In the genomic region with DNA sequence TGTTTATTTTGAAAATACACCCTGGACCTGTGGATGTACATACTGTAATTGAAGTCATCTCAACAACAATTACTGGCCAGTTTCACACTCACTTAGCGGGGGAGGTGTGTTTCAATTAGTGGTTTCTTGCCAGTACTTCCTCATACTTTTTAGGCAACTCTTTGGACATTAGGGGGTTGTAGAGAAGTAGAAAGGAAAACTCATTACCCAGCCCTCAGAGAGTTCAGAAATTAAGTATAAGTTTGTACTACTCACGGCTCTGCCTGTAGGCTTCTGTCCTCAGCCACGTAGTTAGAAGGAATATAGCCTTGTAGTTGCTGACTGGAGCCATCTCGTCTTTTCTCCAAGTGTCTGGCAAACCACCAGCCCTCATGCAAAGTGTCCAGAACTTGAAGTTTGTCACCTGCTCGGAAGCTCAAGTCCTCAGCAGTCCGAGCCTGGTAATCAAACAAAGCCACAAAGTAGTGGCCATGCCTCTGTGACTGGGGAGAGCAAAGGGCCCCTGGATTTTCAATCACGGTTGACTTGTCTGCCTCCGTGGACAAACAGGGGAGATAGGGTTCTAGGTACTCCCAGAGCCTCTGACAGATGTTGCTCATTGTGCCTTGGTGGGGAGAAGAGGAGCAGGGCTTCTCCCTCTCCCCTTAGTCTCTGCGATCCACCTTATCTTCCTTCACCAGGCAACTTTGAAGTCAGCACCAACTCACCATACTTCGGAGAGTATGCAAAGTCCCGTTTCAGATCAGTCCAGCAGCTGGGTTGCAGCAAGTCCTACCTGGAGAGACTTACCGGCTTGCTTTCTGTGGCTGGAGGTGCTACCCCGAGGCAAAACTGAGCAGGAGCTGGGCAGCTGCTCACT, we compare ENCODE assay signal across 8 cellular contexts. TPM values are rescaled to one million over a fixed set of nuclear protein-coding genes. Genes with fewer than 3 reads are reported as not detected.
DNase-seq lines count a peak whose midpoint lies in the region; ATAC-seq, FAIRE-seq and TF ChIP-seq lines count a peak whose summit lies in the region.

No MANE protein-coding gene starts in this region.

- H3K4me3 ChIP-seq in H1 (ENCODE audit: extremely low read depth in 1 of 4, insufficient read depth in 2 of 4, low read depth in 3 of 4, low read length in 4 of 4) = no peak overlapping the region
- H3K4me3 ChIP-seq in rectal smooth muscle tissue (ENCODE audit: low read length) = peak overlapping the region; percentile 59
- no peak overlapping the region for H3K4me3 ChIP-seq in CD8-positive, alpha-beta T cell (ENCODE audit: low read depth, low read length)

- H2BK5ac ChIP-seq in H1 (ENCODE audit: low read depth, low read length) = no peak overlapping the region

- TF ChIP-seq CTCF in H1 (IDR thresholded peaks at IDR 0.05; ENCODE audit: control extremely low read depth in 1 of 3, insufficient read depth in 1 of 3, low read depth in 1 of 3, low read length in 3 of 3) = no peak
- TF ChIP-seq CTCF in CD8-positive, alpha-beta T cell (IDR thresholded peaks at IDR 0.05) = no peak

- 90% methylated on average over 13 of the region's 13 CpGs; no CpG with 5 or more reads in 1 of the 2 experiments for WGBS in H1 (ENCODE audit: extremely low coverage in 1 of 2, insufficient coverage in 1 of 2, insufficient read length in 1 of 2, insufficient replicate concordance in 2 of 2, low coverage in 1 of 2, low lambda C conversion rate in 2 of 2, missing lambda C conversion rate in 1 of 2), 2 experiments

- CTCF ChIA-PET in H1 (lab: Charles Lee; ENCODE audit: partially characterized antibody) = interaction anchor here (0.9 to 3.3 kb wide), 13 partner anchors 8 to 130 kb away, joined by 3 to 11 read pairs (median 4); a partner anchor contains a TSS
- CTCF ChIA-PET in CD8-positive, alpha-beta T cell (lab: Charles Lee) = no interaction called here

- no peaks in the 10 kb centered on the region for H3K9me3 ChIP-seq in H1 (ENCODE audit: insufficient read depth in 2 of 2, low read depth in 1 of 2, low read length in 1 of 2)
- no peaks in the 10 kb centered on the region for H3K9me3 ChIP-seq in CD8-positive, alpha-beta T cell (ENCODE audit: low read length)

- no peak overlapping the region for H3K4ac ChIP-seq in H1 (replicated peaks; ENCODE audit: insufficient read length, low read depth, low read length)

- no peak overlapping the region for H4K5ac ChIP-seq in H1 (ENCODE audit: insufficient read length, low read depth, low read length)

- no peak overlapping the region for H2BK120ac ChIP-seq in H1 (replicated peaks; ENCODE audit: low read depth, low read length)

- H3K9me3 Mint-ChIP-seq in CD8-positive, alpha-beta T cell = no peaks in the 10 kb centered on the region

- no peak for TF ChIP-seq RAD21 in H1 (IDR thresholded peaks at IDR 0.05 in 1 of 2, conservative IDR thresholded peaks at IDR 0.05 in 1 of 2; ENCODE audit: low read depth in 2 of 2, low read length in 2 of 2)

- no peak overlapping the region for H4K91ac ChIP-seq in H1 (replicated peaks; ENCODE audit: insufficient read length, low read length)

- no peak overlapping the region for H2BK20ac ChIP-seq in H1 (ENCODE audit: low read length)

- H3K4me1 Mint-ChIP-seq in CD8-positive, alpha-beta T cell (ENCODE audit: low read depth) = no peaks in the 10 kb centered on the region

- no peaks in the 10 kb centered on the region for H3K4me1 ChIP-seq in H1 (replicated peaks in 1 of 4; ENCODE audit: control insufficient read depth in 3 of 4, insufficient read depth in 4 of 4, low read length in 3 of 4)
- no peaks in the 10 kb centered on the region for H3K4me1 ChIP-seq in rectal smooth muscle tissue (ENCODE audit: control insufficient read depth, insufficient read depth, low read length)
- no peaks in the 10 kb centered on the region for H3K4me1 ChIP-seq in CD8-positive, alpha-beta T cell (ENCODE audit: insufficient read depth, low read length)

- no peaks in the 10 kb centered on the region; the same call in 1 of the 2 replicates for H3K23me2 ChIP-seq in H1 (ENCODE audit: low read depth, low read length)

- H3K18ac ChIP-seq in H1 (ENCODE audit: extremely low read depth, low read length) = no peak overlapping the region

- H4K20me1 ChIP-seq in H1 (replicated peaks in 1 of 2; ENCODE audit: control insufficient read depth in 1 of 2, insufficient read depth in 2 of 2, low read length in 2 of 2) = no peaks in the 10 kb centered on the region

- no peak overlapping the region for H2BK12ac ChIP-seq in H1 (ENCODE audit: low read depth, low read length)

- H3K14ac ChIP-seq in H1 (ENCODE audit: insufficient read length) = no peak overlapping the region

- DNase-seq in AML-193 (lab: John Stamatoyannopoulos, UW) = peak; percentile 56 to 71
- peak; percentile 51 to 55 for DNase-seq in Kasumi-1 (lab: John Stamatoyannopoulos, UW)
- DNase-seq in H1 (ENCODE audit: low read depth in 1 of 2, low spot score in 2 of 2) = no peak
- DNase-seq in NCI-H128 (lab: John Stamatoyannopoulos, UW; ENCODE audit: unreplicated experiment) = no peak
- DNase-seq in CD8-positive, alpha-beta T cell = no peak

- H3K36me3 ChIP-seq in H1 (ENCODE audit: control insufficient read depth in 2 of 4, insufficient read depth in 4 of 4, low read length in 3 of 4) (no peaks in the 10 kb centered on the region), rectal smooth muscle tissue (ENCODE audit: control insufficient read depth, insufficient read depth, low read length) (no peaks in the 10 kb centered on the region)
- H3K36me3 ChIP-seq in CD8-positive, alpha-beta T cell (ENCODE audit: insufficient read depth, low read length) = no peaks in the 10 kb centered on the region

- no peak overlapping the region for H2AK5ac ChIP-seq in H1 (ENCODE audit: low read depth, low read length)

- no peaks in the 10 kb centered on the region for H3K36me3 Mint-ChIP-seq in CD8-positive, alpha-beta T cell

- no peak overlapping the region for H2BK15ac ChIP-seq in H1 (ENCODE audit: low read length)

- no peak for FAIRE-seq in H1 (lab: Jason Lieb, UNC)

- no peak overlapping the region for H3K27ac Mint-ChIP-seq in CD8-positive, alpha-beta T cell

- no peak for TF ChIP-seq EP300 in H1 (IDR thresholded peaks at IDR 0.05; ENCODE audit: borderline replicate concordance in 1 of 2, low read depth in 2 of 2, low read length in 2 of 2)

- no peak overlapping the region for H3K56ac ChIP-seq in H1 (replicated peaks; ENCODE audit: insufficient read length, low read depth, low read length)

- H3K27me3 Mint-ChIP-seq in CD8-positive, alpha-beta T cell (ENCODE audit: low read depth) = peaks cover 9% of the 10 kb centered on the region

- intact Hi-C loops in CD8-positive, alpha-beta T cell (cut with DNase I, micrococcal nuclease) = no loop called here

- H3K79me2 ChIP-seq in H1 (ENCODE audit: control insufficient read depth in 1 of 2, insufficient read depth in 2 of 2, low read length in 2 of 2) = no peaks in the 10 kb centered on the region

- no peak overlapping the region for H3K4me2 ChIP-seq in H1 (ENCODE audit: insufficient read depth in 1 of 2, low read depth in 2 of 2, low read length in 2 of 2)

- no peak overlapping the region for H3K4me3 Mint-ChIP-seq in CD8-positive, alpha-beta T cell

- peak overlapping the region; percentile 64; the same call in 1 of the 2 replicates for H2AFZ ChIP-seq in H1 (ENCODE audit: low read length)

- H4K8ac ChIP-seq in H1 (ENCODE audit: extremely low read depth, insufficient read depth, low read length) = peak overlapping the region; percentile 58

- ATAC-seq in GM21390 (IDR thresholded peaks at IDR 0.05; ENCODE audit: unreplicated experiment) (peak; percentile 77), GM21737 (IDR thresholded peaks at IDR 0.05; ENCODE audit: unreplicated experiment) (no peak)
- no peak for ATAC-seq in CD8-positive, alpha-beta T cell

- no peak overlapping the region for H3K23ac ChIP-seq in H1 (ENCODE audit: insufficient read length)

- POLR2A ChIA-PET in H1 (lab: Charles Lee; ENCODE audit: partially characterized antibody) = no interaction called here
- POLR2A ChIA-PET in CD8-positive, alpha-beta T cell (lab: Charles Lee) = no interaction called here

- H3K27ac ChIP-seq in H1 (ENCODE audit: low read depth, low read length) (no peak overlapping the region), rectal smooth muscle tissue (ENCODE audit: low read depth, low read length) (no peak overlapping the region)
- H3K27ac ChIP-seq in CD8-positive, alpha-beta T cell (ENCODE audit: low read depth, low read length) = no peak overlapping the region

- TF ChIP-seq POLR2A in H1 (IDR thresholded peaks at IDR 0.05; ENCODE audit: control extremely low read depth in 1 of 2, low read depth in 2 of 2, low read length in 2 of 2) = no peak

- no peaks in the 10 kb centered on the region for H3K27me3 ChIP-seq in H1 (replicated peaks in 1 of 4; ENCODE audit: control insufficient read depth in 3 of 4, extremely low read depth in 1 of 4, insufficient read depth in 3 of 4, low read length in 3 of 4)
- H3K27me3 ChIP-seq in rectal smooth muscle tissue (ENCODE audit: control insufficient read depth, insufficient read depth, low read length) = no peaks in the 10 kb centered on the region
- H3K27me3 ChIP-seq in CD8-positive, alpha-beta T cell (ENCODE audit: insufficient read depth, low read length) = no peaks in the 10 kb centered on the region

- H3K9ac ChIP-seq in H1 (replicated peaks in 1 of 4; ENCODE audit: extremely low read depth in 1 of 4, low read depth in 3 of 4, low read length in 3 of 4) = no peak overlapping the region
- no peak overlapping the region for H3K9ac ChIP-seq in rectal smooth muscle tissue (ENCODE audit: low read length)

- no peaks in the 10 kb centered on the region for H3K79me1 ChIP-seq in H1 (ENCODE audit: low read depth, low read length)

RNA-seq across cellular contexts. Expression of a gene that starts 0.7 kb away (rescaled TPM):
- 0.19 and 0.24 TPM in 2 replicates for total RNA-seq in H1 (2021; fragmentation: NEBNext Ultra II Directional; extraction: Animal tissue kit (Norgen Biotek cat#: 25700))
- 0.06 and 0.11 TPM in 2 replicates for polyA plus RNA-seq in H1 (2011; rRNA removed)
- polyA plus RNA-seq in H1 (2011; cell fraction: cytosol; rRNA removed) = 0.12 TPM
- polyA plus RNA-seq in H1 (2011; cell fraction: nucleus; rRNA removed) = 0.06 TPM
- polyA plus RNA-seq in H1 (2012, experiment 1 of 2) = 0.05 to 0.10 TPM (median 0.06 TPM) in 4 replicates
- polyA plus RNA-seq in H1 (2012, experiment 2 of 2) = not detected
- polyA plus RNA-seq in H1 (2013, experiment 1 of 2) = 0.08 TPM
- polyA plus RNA-seq in H1 (2013, experiment 2 of 2) = 0.07 TPM
- 0.25 and 0.41 TPM in 2 replicates for polyA minus RNA-seq in H1 (2011; rRNA and poly(A)+ RNA removed)
- polyA minus RNA-seq in H1 (2011; cell fraction: cytosol; rRNA and poly(A)+ RNA removed) = 0.07 TPM
- 0.60 TPM for polyA minus RNA-seq in H1 (2011; cell fraction: nucleus; rRNA and poly(A)+ RNA removed)
- total RNA-seq in CD8-positive, alpha-beta T cell = under 1 TPM in 1 of 2 experiments, not detected in 1; 0.03 TPM

RNA-seq across cellular contexts. Expression of a gene that starts 40.7 kb away (rescaled TPM):
- 72.7 and 77.9 TPM in 2 replicates for total RNA-seq in H1 (2021; fragmentation: NEBNext Ultra II Directional; extraction: Animal tissue kit (Norgen Biotek cat#: 25700))
- polyA plus RNA-seq in H1 (2011; rRNA removed) = 25.3 and 27.3 TPM in 2 replicates
- polyA plus RNA-seq in H1 (2011; cell fraction: cytosol; rRNA removed) = 36.4 TPM
- polyA plus RNA-seq in H1 (2011; cell fraction: nucleus; rRNA removed) = 27.3 TPM
- polyA plus RNA-seq in H1 (2012, experiment 1 of 2) = 55.9 to 81.2 TPM (median 63.0 TPM) in 4 replicates
- polyA plus RNA-seq in H1 (2012, experiment 2 of 2) = 6.6 TPM
- 16.0 TPM for polyA plus RNA-seq in H1 (2013, experiment 1 of 2)
- 16.9 TPM for polyA plus RNA-seq in H1 (2013, experiment 2 of 2)
- polyA minus RNA-seq in H1 (2011; rRNA and poly(A)+ RNA removed) = 54.2 and 66.1 TPM in 2 replicates
- 68.4 TPM for polyA minus RNA-seq in H1 (2011; cell fraction: cytosol; rRNA and poly(A)+ RNA removed)
- polyA minus RNA-seq in H1 (2011; cell fraction: nucleus; rRNA and poly(A)+ RNA removed) = 79.8 TPM
- 10 to 100 TPM; 19.2 to 23.3 TPM for total RNA-seq in CD8-positive, alpha-beta T cell

Comparison
In these comparisons a context has a peak if more than half of its experiments do, and no peak if none do; other contexts are left out.
1. DNase-seq: peak in AML-193 (2 of 2) and Kasumi-1 (2 of 2); none in H1 (0 of 2), NCI-H128 (single experiment) and CD8-positive, alpha-beta T cell (0 of 7).